ENCODE assay signal across 15 cellular contexts in genomic region chr13:37995052-37995451, GRCh38.
DNase-seq lines count a peak whose midpoint lies in the region; ATAC-seq and TF ChIP-seq lines count a peak whose summit lies in the region.
"Had no signal": no experiment of that assay in that cellular context is flagged by ENCODE, and none has a peak within 500 bp of the region (broad histone marks: within the 10 kb centered on the region; RNA-seq: fewer than 3 reads in every experiment).

No MANE protein-coding gene starts in this region.

- H3K4me1 Mint-ChIP-seq in neural progenitor cell: peaks cover 28% of the 10 kb centered on the region
- H3K4me1 Mint-ChIP-seq in CD4-positive, alpha-beta T cell (ENCODE audit: low read depth): no peaks in the 10 kb centered on the region
- H3K4me1 Mint-ChIP-seq: activated T-helper 17 cell treated with anti-CD3 and anti-CD28 coated beads, Interleukin-2, amount 50 U/mL, for 72 hours had no signal

- intact Hi-C loops in heart left ventricle (cut with DNase I): no loop called here
- intact Hi-C loops in CD4-positive, alpha-beta T cell (cut with DNase I, micrococcal nuclease): no loop called here
- intact Hi-C loops in right lobe of liver (cut with DNase I): no loop called here

- TF ChIP-seq CTCF in brain microvascular endothelial cell (IDR thresholded peaks at IDR 0.05; ENCODE audit: low read depth, low read length, missing control alignments) (no peak), neural progenitor cell (IDR thresholded peaks at IDR 0.05) (no peak), heart left ventricle (IDR thresholded peaks at IDR 0.05) (no peak), right lobe of liver (IDR thresholded peaks at IDR 0.05) (no peak)
- no peak for TF ChIP-seq CTCF in CD4-positive, alpha-beta T cell (IDR thresholded peaks at IDR 0.05)

- peak overlapping the region; percentile 71 for H2AFZ ChIP-seq in neural progenitor cell (replicated peaks)

- H3K4me2 ChIP-seq in neural progenitor cell: peak overlapping the region; percentile 59

- ATAC-seq in heart left ventricle: no peak
- ATAC-seq in CD4-positive, alpha-beta T cell (ENCODE audit: poor library complexity): no peak
- ATAC-seq in right lobe of liver: no peak
- ATAC-seq in GM21390 (IDR thresholded peaks at IDR 0.05; ENCODE audit: unreplicated experiment): no peak
- ATAC-seq: activated T-helper 17 cell treated with anti-CD3 and anti-CD28 coated beads, Interleukin-2, amount 50 U/mL, for 72 hours had no signal

- H3K4me3 ChIP-seq in brain microvascular endothelial cell (ENCODE audit: low read depth, low read length) (no peak overlapping the region), neural progenitor cell (no peak overlapping the region), heart left ventricle (no peak overlapping the region), right lobe of liver (no peak overlapping the region)
- H3K4me3 ChIP-seq: skin epidermis, transverse colon had no signal

- 17 to 43% (median 36%) methylated on average over 2 of the region's 2 CpGs for WGBS in heart left ventricle, 4 donors
- WGBS in right lobe of liver (ENCODE audit: insufficient coverage, low coverage, low lambda C conversion rate, missing lambda C conversion rate): 11% methylated on average over 2 of the region's 2 CpGs

- H3K36me3 Mint-ChIP-seq in neural progenitor cell: no peaks in the 10 kb centered on the region
- H3K36me3 Mint-ChIP-seq in CD4-positive, alpha-beta T cell (ENCODE audit: low read depth): no peaks in the 10 kb centered on the region

- H3K27me3 ChIP-seq in brain microvascular endothelial cell (replicated peaks): no peaks in the 10 kb centered on the region
- H3K27me3 ChIP-seq in neural progenitor cell: no peaks in the 10 kb centered on the region
- H3K27me3 ChIP-seq in heart left ventricle: no peaks in the 10 kb centered on the region
- H3K27me3 ChIP-seq in CD4-positive, alpha-beta T cell (ENCODE audit: control insufficient read depth, insufficient read depth, low read length): no peaks in the 10 kb centered on the region
- no peaks in the 10 kb centered on the region for H3K27me3 ChIP-seq in right lobe of liver
- H3K27me3 ChIP-seq: transverse colon had no signal

- H3K27ac ChIP-seq in brain microvascular endothelial cell (no peak overlapping the region), neural progenitor cell (no peak overlapping the region), heart left ventricle (no peak overlapping the region), right lobe of liver (no peak overlapping the region)
- H3K27ac ChIP-seq in CD4-positive, alpha-beta T cell (ENCODE audit: low read depth, low read length): no peak overlapping the region
- H3K27ac ChIP-seq: skin epidermis, transverse colon had no signal

- H4K20me1 ChIP-seq in neural progenitor cell (ENCODE audit: low read depth): no peaks in the 10 kb centered on the region

- H3K27me3 Mint-ChIP-seq in neural progenitor cell (ENCODE audit: insufficient read depth, low read depth): no peaks in the 10 kb centered on the region
- H3K27me3 Mint-ChIP-seq in CD4-positive, alpha-beta T cell: no peaks in the 10 kb centered on the region
- H3K27me3 Mint-ChIP-seq: activated T-helper 17 cell treated with anti-CD3 and anti-CD28 coated beads, Interleukin-2, amount 50 U/mL, for 72 hours had no signal

- H3K9ac ChIP-seq in neural progenitor cell: no peak overlapping the region

- H3K27ac Mint-ChIP-seq in neural progenitor cell: peak overlapping the region; percentile 96
- H3K27ac Mint-ChIP-seq in CD4-positive, alpha-beta T cell: no peak overlapping the region
- H3K27ac Mint-ChIP-seq: activated T-helper 17 cell treated with anti-CD3 and anti-CD28 coated beads, Interleukin-2, amount 50 U/mL, for 72 hours had no signal

- no peaks in the 10 kb centered on the region for H3K9me3 Mint-ChIP-seq in neural progenitor cell
- no peaks in the 10 kb centered on the region for H3K9me3 Mint-ChIP-seq in CD4-positive, alpha-beta T cell

- H3K4me3 Mint-ChIP-seq in neural progenitor cell: no peak overlapping the region
- H3K4me3 Mint-ChIP-seq in CD4-positive, alpha-beta T cell: no peak overlapping the region
- H3K4me3 Mint-ChIP-seq: activated T-helper 17 cell treated with anti-CD3 and anti-CD28 coated beads, Interleukin-2, amount 50 U/mL, for 72 hours had no signal

- DNase-seq in HCEC 1CT: peak; percentile 31
- peak; percentile 85 for DNase-seq in NCI-H146 treated with DMSO at 0.1 percent for 48 hours (lab: John Stamatoyannopoulos, UW; ENCODE audit: unreplicated experiment)
- DNase-seq in brain microvascular endothelial cell: peak; percentile 42
- DNase-seq in neural progenitor cell (ENCODE audit: low spot score): peak; percentile 59
- DNase-seq in heart left ventricle: no peak
- DNase-seq in CD4-positive, alpha-beta T cell: no peak
- DNase-seq in right lobe of liver: no peak
- DNase-seq: Caco-2; central memory CD4-positive, alpha-beta T cell; Karpas-422; SW 1271; transverse colon had no signal

- no peaks in the 10 kb centered on the region for H3K36me3 ChIP-seq in brain microvascular endothelial cell (replicated peaks)
- no peaks in the 10 kb centered on the region for H3K36me3 ChIP-seq in neural progenitor cell
- no peaks in the 10 kb centered on the region for H3K36me3 ChIP-seq in heart left ventricle
- no peaks in the 10 kb centered on the region for H3K36me3 ChIP-seq in right lobe of liver
- H3K36me3 ChIP-seq: transverse colon had no signal

- H3K4me1 ChIP-seq in neural progenitor cell: peaks cover 29% of the 10 kb centered on the region
- no peaks in the 10 kb centered on the region for H3K4me1 ChIP-seq in heart left ventricle
- H3K4me1 ChIP-seq in right lobe of liver: no peaks in the 10 kb centered on the region
- H3K4me1 ChIP-seq: Caco-2, transverse colon had no signal

- TF ChIP-seq POLR2A in heart left ventricle (IDR thresholded peaks at IDR 0.05): no peak
- TF ChIP-seq POLR2A in right lobe of liver (IDR thresholded peaks at IDR 0.05): no peak

- no peaks in the 10 kb centered on the region for H3K79me2 ChIP-seq in neural progenitor cell (ENCODE audit: low read depth)

- CTCF ChIA-PET in CD4-positive, alpha-beta T cell (lab: Charles Lee): interaction anchor here (0.9 kb wide), 1 partner anchor 199 kb away, joined by 3 read pairs; no protein-coding TSS in a partner anchor

- H3F3A ChIP-seq in neural progenitor cell (ENCODE audit: low read depth): peaks cover 9% of the 10 kb centered on the region

- in situ Hi-C loops in brain microvascular endothelial cell (cut with HindIII; ENCODE audit: low pct_ligation_motif_present, low sequenced_read_pairs): no loop called here

- POLR2A ChIA-PET in CD4-positive, alpha-beta T cell (lab: Charles Lee): no interaction called here

- H3K9me3 ChIP-seq in neural progenitor cell (ENCODE audit: low read depth): no peaks in the 10 kb centered on the region
- H3K9me3 ChIP-seq in heart left ventricle: peaks cover 0 to 11% (median 0%) of the 10 kb centered on the region in 12 donors
- H3K9me3 ChIP-seq in CD4-positive, alpha-beta T cell (ENCODE audit: control insufficient read depth, low read length): no peaks in the 10 kb centered on the region
- no peaks in the 10 kb centered on the region for H3K9me3 ChIP-seq in right lobe of liver
- H3K9me3 ChIP-seq: Caco-2, transverse colon had no signal

Comparison
In these comparisons a context has a peak if more than half of its experiments do, and no peak if none do; other contexts are left out.
1. DNase-seq: peak in HCEC 1CT (single experiment), NCI-H146 treated with DMSO at 0.1 percent for 48 hours (single experiment), brain microvascular endothelial cell (single experiment) and neural progenitor cell (single experiment); none in heart left ventricle (0 of 5), CD4-positive, alpha-beta T cell (0 of 10) and right lobe of liver (0 of 3).